30 cellular contexts compared by ENCODE assay signal in the genomic region with DNA sequence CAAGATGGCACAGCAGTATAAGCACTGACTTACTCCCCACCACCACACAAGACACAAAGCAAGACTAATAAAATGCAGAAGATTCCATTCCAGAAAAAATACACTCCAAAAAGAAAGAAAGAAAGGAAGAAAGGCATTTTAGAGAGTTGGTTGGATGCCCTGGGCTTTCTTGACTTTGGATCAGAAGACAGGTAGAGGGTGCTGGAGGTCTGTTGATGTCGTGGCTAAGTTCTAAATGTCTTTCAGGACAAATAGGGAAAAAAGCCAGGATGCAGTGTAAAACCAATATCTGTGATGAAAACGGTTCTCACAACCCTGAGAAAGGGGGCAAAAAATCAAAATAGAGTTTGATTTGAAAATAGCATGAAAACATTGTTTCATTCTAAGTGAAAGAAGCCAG.
DNase-seq lines count a peak whose midpoint lies in the region; ATAC-seq, FAIRE-seq and TF ChIP-seq lines count a peak whose summit lies in the region.
"Had no signal": no experiment of that assay in that cellular context is flagged by ENCODE, and none has a peak within 500 bp of the region (broad histone marks: within the 10 kb centered on the region; RNA-seq: fewer than 3 reads in every experiment).

No MANE protein-coding gene starts in this region.

- no peak for ATAC-seq in GM18909 (IDR thresholded peaks at IDR 0.05; ENCODE audit: poor library complexity, unreplicated experiment)
- no peak for ATAC-seq in GM18519 (IDR thresholded peaks at IDR 0.05; ENCODE audit: low FRiP score, unreplicated experiment)
- ATAC-seq in gastrocnemius medialis: no peak
- ATAC-seq: HCT116, Panc1, T-cell had no signal

- no peak overlapping the region for H3K56ac ChIP-seq in H1 (replicated peaks; ENCODE audit: insufficient read length, low read depth, low read length)

- H3K9ac ChIP-seq in H1 (replicated peaks in 1 of 4; ENCODE audit: extremely low read depth in 1 of 4, low read depth in 3 of 4, low read length in 3 of 4) (no peak overlapping the region), neural cell (ENCODE audit: low read length) (no peak overlapping the region)
- H3K9ac ChIP-seq: GM23248 had no signal

- H2AK5ac ChIP-seq in H1 (ENCODE audit: low read depth, low read length): no peak overlapping the region

- no peak overlapping the region for H3K18ac ChIP-seq in H1 (ENCODE audit: extremely low read depth, low read length)

- TF ChIP-seq CTCF in H1 (IDR thresholded peaks at IDR 0.05; ENCODE audit: control extremely low read depth in 1 of 3, insufficient read depth in 1 of 3, low read depth in 1 of 3, low read length in 3 of 3) (peak in 2 of 3 experiments; percentile 26 to 37; a peak in 3 of 4 replicates), neural cell (IDR thresholded peaks at IDR 0.05; ENCODE audit: poor library complexity, severe bottlenecking) (no peak), gastrocnemius medialis (IDR thresholded peaks at IDR 0.05 in 4 of 5, conservative IDR thresholded peaks at IDR 0.05 in 1 of 5) (no peak)

- H3K4me3 ChIP-seq in H1 (ENCODE audit: extremely low read depth in 1 of 4, insufficient read depth in 2 of 4, low read depth in 3 of 4, low read length in 4 of 4) (no peak overlapping the region), neural cell (ENCODE audit: low read length) (no peak overlapping the region), gastrocnemius medialis (no peak overlapping the region)
- H3K4me3 ChIP-seq: GM23248 had no signal

- no peak overlapping the region for H4K8ac ChIP-seq in H1 (ENCODE audit: extremely low read depth, insufficient read depth, low read length)

- 50% methylated on average over 2 of the region's 2 CpGs; no CpG with 5 or more reads in 1 of the 2 experiments for WGBS in H1 (ENCODE audit: extremely low coverage in 1 of 2, insufficient coverage in 1 of 2, insufficient read length in 1 of 2, insufficient replicate concordance in 2 of 2, low coverage in 1 of 2, low lambda C conversion rate in 2 of 2, missing lambda C conversion rate in 1 of 2), 2 experiments

- no peak overlapping the region for H3K4ac ChIP-seq in H1 (replicated peaks; ENCODE audit: insufficient read length, low read depth, low read length)

- H4K20me1 ChIP-seq in H1 (replicated peaks in 1 of 2; ENCODE audit: control insufficient read depth in 1 of 2, insufficient read depth in 2 of 2, low read length in 2 of 2) (no peaks in the 10 kb centered on the region), neural cell (ENCODE audit: insufficient read depth) (no peaks in the 10 kb centered on the region)

- H3K79me2 ChIP-seq in H1 (ENCODE audit: control insufficient read depth in 1 of 2, insufficient read depth in 2 of 2, low read length in 2 of 2) (no peaks in the 10 kb centered on the region), neural cell (replicated peaks; ENCODE audit: insufficient read depth, low read length) (no peaks in the 10 kb centered on the region)

- H2BK120ac ChIP-seq in H1 (replicated peaks; ENCODE audit: low read depth, low read length): no peak overlapping the region

- no peak overlapping the region for H2BK5ac ChIP-seq in H1 (ENCODE audit: low read depth, low read length)

- in situ Hi-C loops in gastrocnemius medialis (cut with MboI; ENCODE audit: low sequenced_read_pairs in 4 of 4): no loop called here

- H3K4me2 ChIP-seq in H1 (ENCODE audit: insufficient read depth in 1 of 2, low read depth in 2 of 2, low read length in 2 of 2) (no peak overlapping the region), neural cell (ENCODE audit: low read length) (no peak overlapping the region)

- peak; percentile 98 for FAIRE-seq in H1 (lab: Jason Lieb, UNC)
- FAIRE-seq: GM12891 had no signal

- H3F3A ChIP-seq in neural cell (ENCODE audit: insufficient read depth, low read length, poor library complexity, severe bottlenecking): no peaks in the 10 kb centered on the region

- no peak overlapping the region for H2BK15ac ChIP-seq in H1 (ENCODE audit: low read length)

- H3K4me1 ChIP-seq in H1 (replicated peaks in 1 of 4; ENCODE audit: control insufficient read depth in 3 of 4, insufficient read depth in 4 of 4, low read length in 3 of 4): no peaks in the 10 kb centered on the region
- no peaks in the 10 kb centered on the region for H3K4me1 ChIP-seq in gastrocnemius medialis
- H3K4me1 ChIP-seq: BE2C had no signal

- no peaks in the 10 kb centered on the region for H3K36me3 ChIP-seq in H1 (ENCODE audit: control insufficient read depth in 2 of 4, insufficient read depth in 4 of 4, low read length in 3 of 4)
- no peaks in the 10 kb centered on the region for H3K36me3 ChIP-seq in neural cell (ENCODE audit: insufficient read depth, low read length)
- no peaks in the 10 kb centered on the region for H3K36me3 ChIP-seq in gastrocnemius medialis
- H3K36me3 ChIP-seq: BE2C had no signal

- TF ChIP-seq EP300 in H1 (IDR thresholded peaks at IDR 0.05; ENCODE audit: borderline replicate concordance in 1 of 2, low read depth in 2 of 2, low read length in 2 of 2): no peak
- TF ChIP-seq EP300 in neural cell (conservative IDR thresholded peaks at IDR 0.05; ENCODE audit: poor library complexity, severe bottlenecking): no peak

- H3K9me3 ChIP-seq in H1 (ENCODE audit: insufficient read depth in 2 of 2, low read depth in 1 of 2, low read length in 1 of 2): no peaks in the 10 kb centered on the region
- no peaks in the 10 kb centered on the region for H3K9me3 ChIP-seq in neural cell (ENCODE audit: low read length)
- H3K9me3 ChIP-seq in gastrocnemius medialis: no peaks in the 10 kb centered on the region
- H3K9me3 ChIP-seq: BE2C had no signal

- no peaks in the 10 kb centered on the region for H3K9me2 ChIP-seq in neural cell (ENCODE audit: insufficient read depth, low read length)

- no peak overlapping the region for H2BK20ac ChIP-seq in H1 (ENCODE audit: low read length)

- no peak overlapping the region for H2AFZ ChIP-seq in H1 (ENCODE audit: low read length)
- H2AFZ ChIP-seq in neural cell (ENCODE audit: low read depth, low read length): no peak overlapping the region
- H2AFZ ChIP-seq: GM23248 had no signal

- intact Hi-C loops in gastrocnemius medialis (cut with DNase I; ENCODE audit: low total_unique reads): no loop called here

- TF ChIP-seq RAD21 in H1 (IDR thresholded peaks at IDR 0.05 in 1 of 2, conservative IDR thresholded peaks at IDR 0.05 in 1 of 2; ENCODE audit: low read depth in 2 of 2, low read length in 2 of 2) (peak; percentile 68 to 72), neural cell (conservative IDR thresholded peaks at IDR 0.05) (peak; percentile 14)

- H3K27ac ChIP-seq in H1 (ENCODE audit: low read depth, low read length): no peak overlapping the region
- no peak overlapping the region for H3K27ac ChIP-seq in neural cell (ENCODE audit: low read length)
- no peak overlapping the region for H3K27ac ChIP-seq in gastrocnemius medialis
- H3K27ac ChIP-seq: 22Rv1, GM23248, RWPE1 had no signal

- no peak overlapping the region for H4K91ac ChIP-seq in H1 (replicated peaks; ENCODE audit: insufficient read length, low read length)

- no peaks in the 10 kb centered on the region for H3K23me2 ChIP-seq in H1 (ENCODE audit: low read depth, low read length)

- no peaks in the 10 kb centered on the region for H3K79me1 ChIP-seq in H1 (ENCODE audit: low read depth, low read length)

- H3K23ac ChIP-seq in H1 (ENCODE audit: insufficient read length): no peak overlapping the region

- DNase-seq in NCI-H1092 treated with DMSO at 0.1 percent for 48 hours (lab: John Stamatoyannopoulos, UW): peak; percentile 51
- no peak for DNase-seq in NCI-H1092 (lab: John Stamatoyannopoulos, UW)
- peak; percentile 44 for DNase-seq in NCI-H69 (lab: John Stamatoyannopoulos, UW)
- DNase-seq in H1 (ENCODE audit: low read depth in 1 of 2, low spot score in 2 of 2): no peak
- DNase-seq in gastrocnemius medialis: no peak
- DNase-seq: ACHN; BE2C; CD8-positive, alpha-beta memory T cell; DMS 273 treated with DMSO at 0.1 percent for 48 hours; DMS79 treated with DMSO at 0.1 percent for 48 hours; GF-D8; GM23248; NCI-H1105 treated with DMSO at 0.1 percent for 48 hours; NCI-H1694; NCI-H2029 treated with DMSO at 0.1 percent for 48 hours; NCI-H2171; NCI-H226; NCI-H510A; NCI-H82; NK-92 treated with Interleukin-12 subunit alpha and Interleukin-12 subunit beta, amount 100 ng/mL, for 24 hours; SHP77; T-cell had no signal

- CTCF ChIA-PET in H1 (lab: Charles Lee; ENCODE audit: partially characterized antibody): interaction anchor here (0.7 to 0.9 kb wide), 2 partner anchors 282 to 306 kb away, joined by 3 read pairs; no protein-coding TSS in a partner anchor

- no peak overlapping the region for H4K5ac ChIP-seq in H1 (ENCODE audit: insufficient read length, low read depth, low read length)

- H3K27me3 ChIP-seq in H1 (replicated peaks in 1 of 4; ENCODE audit: control insufficient read depth in 3 of 4, extremely low read depth in 1 of 4, insufficient read depth in 3 of 4, low read length in 3 of 4) (no peaks in the 10 kb centered on the region), neural cell (ENCODE audit: insufficient read depth, low read depth, low read length) (no peaks in the 10 kb centered on the region), gastrocnemius medialis (no peaks in the 10 kb centered on the region)
- H3K27me3 ChIP-seq: BE2C had no signal

- POLR2A ChIA-PET in H1 (lab: Charles Lee; ENCODE audit: partially characterized antibody): no interaction called here

- no peak overlapping the region for H3K14ac ChIP-seq in H1 (ENCODE audit: insufficient read length)

- TF ChIP-seq POLR2A in H1 (IDR thresholded peaks at IDR 0.05; ENCODE audit: control extremely low read depth in 1 of 2, low read depth in 2 of 2, low read length in 2 of 2) (no peak), gastrocnemius medialis (IDR thresholded peaks at IDR 0.05) (no peak)

- H2BK12ac ChIP-seq in H1 (ENCODE audit: low read depth, low read length): no peak overlapping the region

TF ChIP-seq in H1, 55 proteins besides CTCF, POLR2A, EP300 and RAD21 (continues in another document):
- TF ChIP-seq KDM5A (IDR thresholded peaks at IDR 0.05; ENCODE audit: low read length): no peak
- no peak for TF ChIP-seq RBBP5 (IDR thresholded peaks at IDR 0.05; ENCODE audit: borderline replicate concordance, low read depth, low read length)
- no peak for TF ChIP-seq SAP30 (IDR thresholded peaks at IDR 0.05; ENCODE audit: insufficient read depth, insufficient replicate concordance, low read length)
- no peak for TF ChIP-seq RFX5 (IDR thresholded peaks at IDR 0.05; ENCODE audit: borderline replicate concordance, low read depth, low read length)
- no peak for TF ChIP-seq CHD2 (IDR thresholded peaks at IDR 0.05; ENCODE audit: low read length)
- TF ChIP-seq JUND (IDR thresholded peaks at IDR 0.05; ENCODE audit: low read length): no peak

TF ChIP-seq in neural cell, 6 proteins besides CTCF, POLR2A, EP300 and RAD21 (continues in another document):
- no peak for TF ChIP-seq TAF1 (IDR thresholded peaks at IDR 0.05; ENCODE audit: low read depth)
- no peak for TF ChIP-seq MXI1 (conservative IDR thresholded peaks at IDR 0.05; ENCODE audit: poor library complexity, severe bottlenecking)

Comparison
In these comparisons a context has a peak if more than half of its experiments do, and no peak if none do; other contexts are left out.
1. DNase-seq: peak in NCI-H1092 treated with DMSO at 0.1 percent for 48 hours (single experiment) and NCI-H69 (single experiment); none in NCI-H1092 (single experiment), H1 (0 of 2) and gastrocnemius medialis (0 of 2).
2. CTCF ChIP-seq: peak in H1 (2 of 3); none in neural cell (single experiment) and gastrocnemius medialis (0 of 5).